ENCODE assay signal across 8 cellular contexts in the genomic region with DNA sequence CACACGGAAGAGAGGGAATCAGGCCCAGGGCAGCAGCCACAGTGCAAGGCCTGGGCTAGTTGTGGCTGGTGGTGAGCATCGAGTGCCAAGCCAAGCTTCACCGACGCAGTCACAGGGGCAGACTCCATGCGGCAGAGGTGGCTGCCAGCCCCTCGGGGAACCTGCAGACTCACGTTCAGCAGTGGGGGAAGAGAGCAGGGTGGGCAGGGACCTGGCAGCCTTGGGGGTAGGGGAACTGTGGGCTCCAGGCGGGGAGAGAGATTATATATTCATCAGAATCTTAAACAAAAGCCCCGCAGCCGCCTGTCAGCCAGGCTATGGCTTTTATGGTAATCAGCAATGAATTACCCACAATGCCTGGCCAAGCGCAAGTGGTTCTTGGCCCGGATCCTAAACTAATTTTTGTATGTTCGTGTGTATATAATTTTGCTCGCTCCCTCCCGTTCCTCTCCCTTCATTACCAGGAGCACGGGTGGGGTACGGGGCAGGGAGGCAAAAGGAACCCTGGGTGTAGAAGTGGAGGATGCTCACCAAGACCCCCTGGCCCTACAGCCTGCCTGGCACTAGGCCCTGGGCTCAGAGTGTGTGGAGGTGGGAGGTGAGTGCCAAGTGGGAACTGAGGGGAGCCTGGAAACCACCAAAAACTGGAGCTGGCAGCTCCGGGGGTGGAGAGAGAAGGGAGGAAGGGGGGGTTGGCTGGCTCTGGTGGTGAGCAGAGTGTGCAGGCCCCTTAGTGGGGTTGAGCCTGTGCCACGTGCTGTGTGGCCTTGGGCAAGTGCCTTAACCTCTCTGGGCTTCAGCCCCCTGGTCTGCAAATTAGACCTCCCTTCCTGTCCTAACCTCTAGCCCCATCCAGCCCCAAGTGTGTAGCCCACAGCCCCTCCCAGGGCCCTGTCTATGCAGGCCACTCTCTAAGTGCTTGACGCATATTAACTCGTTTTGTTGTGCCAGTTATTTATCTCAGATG. TPM values are rescaled to one million over a fixed set of nuclear protein-coding genes. Genes with fewer than 3 reads are reported as not detected.
DNase-seq lines count a peak whose midpoint lies in the region; ATAC-seq and TF ChIP-seq lines count a peak whose summit lies in the region.

No MANE protein-coding gene starts in this region.

- no peak for TF ChIP-seq CTCF in AG04449 (IDR thresholded peaks at IDR 0.05; ENCODE audit: insufficient read depth, low read length, missing control alignments)
- TF ChIP-seq CTCF in colonic mucosa (IDR thresholded peaks at IDR 0.05) = no peak

- ATAC-seq in HG03342 (IDR thresholded peaks at IDR 0.05; ENCODE audit: unreplicated experiment) (no peak), HG02763 (IDR thresholded peaks at IDR 0.05; ENCODE audit: unreplicated experiment) (no peak), HG03520 (IDR thresholded peaks at IDR 0.05; ENCODE audit: unreplicated experiment) (no peak)

- peak; percentile 47 for DNase-seq in AG04449 (ENCODE audit: low read depth, low spot score)
- DNase-seq in NCI-H2171 (lab: John Stamatoyannopoulos, UW) = peak; percentile 79
- peak; percentile 39 for DNase-seq in colonic mucosa
- DNase-seq in SW 1271 (lab: John Stamatoyannopoulos, UW) = no peak

- H3K27me3 ChIP-seq in colonic mucosa (no peaks in the 10 kb centered on the region), mucosa of rectum (ENCODE audit: control insufficient read depth in 2 of 2, insufficient read depth in 2 of 2, low read length in 2 of 2) (no peaks in the 10 kb centered on the region)

- CTCF ChIA-PET in AG04449 (lab: Yijun Ruan, JAX) = no interaction called here

- POLR2A ChIA-PET in AG04449 (lab: Yijun Ruan, JAX) = interaction anchor here (0.6 to 1.1 kb wide), 6 partner anchors 16 to 215 kb away, joined by 3 to 7 read pairs (median 4); partner anchors contain the start of gene PTPRS

- H3K4me3 ChIP-seq in AG04449 (ENCODE audit: low read depth, low read length) (peak overlapping the region; percentile 18; the same call in 1 of the 2 replicates), colonic mucosa (no peak overlapping the region), mucosa of rectum (ENCODE audit: low read length in 2 of 2) (peak overlapping the region in 1 of 2 donors; percentile 20)

- H3K36me3 ChIP-seq in colonic mucosa (no peaks in the 10 kb centered on the region), mucosa of rectum (ENCODE audit: control insufficient read depth in 2 of 2, insufficient read depth in 2 of 2, low read length in 2 of 2) (no peaks in the 10 kb centered on the region)

- no peaks in the 10 kb centered on the region for H3K9me3 ChIP-seq in colonic mucosa
- H3K9me3 ChIP-seq in mucosa of rectum (ENCODE audit: control insufficient read depth in 2 of 2, low read length in 2 of 2) = no peaks in the 10 kb centered on the region

- H3K27ac ChIP-seq in colonic mucosa (peak overlapping the region; percentile 32), mucosa of rectum (ENCODE audit: low read depth in 2 of 2, low read length in 2 of 2) (peak overlapping the region; percentile 52)

- no peaks in the 10 kb centered on the region for H3K4me1 ChIP-seq in colonic mucosa
- peaks cover 0 to 3% of the 10 kb centered on the region in 2 donors for H3K4me1 ChIP-seq in mucosa of rectum (ENCODE audit: control insufficient read depth in 2 of 2, insufficient read depth in 2 of 2, low read length in 2 of 2)

- intact Hi-C loops in colonic mucosa (cut with DNase I) = no loop called here

- H3K9ac ChIP-seq in colonic mucosa (ENCODE audit: low read depth in 2 of 2, low read length in 2 of 2) = peak overlapping the region; percentile 12
- no peak overlapping the region for H3K9ac ChIP-seq in mucosa of rectum (ENCODE audit: low read depth in 1 of 2, low read length in 2 of 2)

RNA-seq across cellular contexts. Expression of gene PTPRS, which starts 31.9 kb away (rescaled TPM):
- total RNA-seq in colonic mucosa = 10 to 100 TPM in 1 of 2 donors, 1 to 10 TPM in 1; 7.9 to 15.6 TPM

Comparison
In these comparisons a context has a peak if more than half of its experiments do, and no peak if none do; other contexts are left out.
1. DNase-seq: peak in AG04449 (single experiment), NCI-H2171 (single experiment) and colonic mucosa (single experiment); none in SW 1271 (0 of 2).
2. H3K9ac ChIP-seq: peak in colonic mucosa (2 of 2); none in mucosa of rectum (0 of 2).